ENCODE assay signal across 35 cellular contexts in the genomic region with DNA sequence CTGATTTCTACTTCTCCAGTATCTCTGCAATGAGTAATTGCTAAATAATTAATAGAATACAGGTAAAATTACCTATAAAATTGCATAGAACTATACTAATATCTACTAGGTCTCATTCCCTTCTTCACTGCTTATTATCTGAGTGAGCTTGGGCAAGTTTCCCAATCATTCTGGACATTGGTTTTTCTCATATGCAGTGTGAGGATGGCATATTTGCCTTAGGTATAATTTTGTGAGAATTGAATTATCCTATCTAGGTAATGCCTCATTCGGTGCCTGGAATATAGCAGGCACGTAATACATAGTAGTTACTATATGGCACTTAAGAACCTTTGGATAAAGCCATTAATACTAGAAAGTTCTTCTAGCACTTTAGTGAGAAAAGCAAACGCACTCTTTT.
"Had no signal": no experiment of that assay in that cellular context is flagged by ENCODE, and none has a peak within 500 bp of the region (broad histone marks: within the 10 kb centered on the region; RNA-seq: fewer than 3 reads in every experiment).

No MANE protein-coding gene starts in this region.

- H3K4me2 ChIP-seq: KMS-11 had no signal

- H3K4me3 ChIP-seq: MG63 had no signal

- H3K9ac ChIP-seq: KMS-11 had no signal

- H3K9me3 ChIP-seq: MG63 had no signal

- H3K27me3 ChIP-seq: MG63 had no signal

- DNase-seq: Karpas-422, Kasumi-1, KG1, MG63, MM.1S, MV-4-11, NCI-H1048, NCI-H1092, NCI-H1092 treated with DMSO at 0.1 percent for 48 hours, NCI-H1105, NCI-H1105 treated with DMSO at 0.1 percent for 48 hours, NCI-H1417, NCI-H1417 treated with DMSO at 0.1 percent for 48 hours, NCI-H1436, NCI-H1436 treated with DMSO at 0.1 percent for 48 hours, NCI-H146, NCI-H1694, NCI-H1694 treated with DMSO at 0.1 percent for 48 hours, NCI-H187, NCI-H187 treated with DMSO at 0.1 percent for 48 hours, NCI-H1930, NCI-H2029, NCI-H2029 treated with DMSO at 0.1 percent for 48 hours, NCI-H2081, NCI-H2081 treated with DMSO at 0.1 percent for 48 hours, NCI-H2107, NCI-H2171, NCI-H2171 treated with DMSO at 0.1 percent for 48 hours, NCI-H2227 treated with DMSO at 0.1 percent for 48 hours, NCI-H226, NCI-H345, NCI-H446, NCI-H446 treated with DMSO at 0.1 percent for 48 hours, NCI-H510A had no signal

- H3K27ac ChIP-seq: KMS-11 had no signal

- H3K36me3 ChIP-seq: MG63 had no signal
